In the genomic region with DNA sequence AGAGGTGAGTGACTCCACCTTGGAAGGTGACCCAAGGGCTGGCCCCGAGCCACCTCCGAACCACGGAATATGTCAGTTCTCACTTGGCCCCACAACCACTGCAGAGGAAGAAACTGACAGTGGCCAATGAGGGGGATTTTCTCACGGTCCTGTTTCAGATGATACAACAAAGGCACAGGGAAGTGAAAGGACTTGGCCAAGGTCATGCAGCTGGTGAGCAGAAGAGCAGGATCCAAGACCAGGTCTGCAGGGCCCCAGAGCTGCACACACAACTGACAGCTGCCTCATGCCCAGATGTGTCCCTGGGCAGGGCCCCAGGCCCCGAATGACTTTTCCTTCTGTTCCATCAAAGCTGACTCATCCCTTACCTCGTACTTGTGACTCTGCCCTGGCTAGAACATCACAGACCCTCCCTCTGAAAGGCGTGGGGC, we compare ENCODE assay signal across 8 cellular contexts. TPM values are rescaled to one million over a fixed set of nuclear protein-coding genes. Genes with fewer than 3 reads are reported as not detected.
DNase-seq lines count a peak whose midpoint lies in the region; ATAC-seq and TF ChIP-seq lines count a peak whose summit lies in the region.

No MANE protein-coding gene starts in this region.

- H3K36me3 ChIP-seq in OCI-LY1 (ENCODE audit: insufficient read depth, low read length), result peaks cover 68% of the 10 kb centered on the region; the same call in 1 of the 2 replicates

- no peaks in the 10 kb centered on the region for H3K79me2 ChIP-seq in OCI-LY1 (ENCODE audit: insufficient read depth, low read length)

- CTCF ChIA-PET in CD4-positive, alpha-beta T cell (lab: Charles Lee), result no interaction called here

- H3K4me1 Mint-ChIP-seq in memory B cell, result peaks cover 8% of the 10 kb centered on the region
- H3K4me1 Mint-ChIP-seq in CD4-positive, alpha-beta T cell (ENCODE audit: low read depth), result peaks cover 26% of the 10 kb centered on the region

- no peak for DNase-seq in memory B cell (ENCODE audit: low spot score in 2 of 2)
- no peak for DNase-seq in CD4-positive, alpha-beta T cell
- DNase-seq in DMS 273 (lab: John Stamatoyannopoulos, UW; ENCODE audit: unreplicated experiment), result no peak
- no peak for DNase-seq in NCI-H748 treated with DMSO at 0.1 percent for 48 hours (lab: John Stamatoyannopoulos, UW)
- no peak for DNase-seq in NCI-H2196 treated with DMSO at 0.1 percent for 48 hours (lab: John Stamatoyannopoulos, UW; ENCODE audit: unreplicated experiment)

- TF ChIP-seq CTCF in OCI-LY1 (IDR thresholded peaks at IDR 0.05; ENCODE audit: low read length), result no peak
- TF ChIP-seq CTCF in CD4-positive, alpha-beta T cell (IDR thresholded peaks at IDR 0.05), result no peak

- no peak overlapping the region for H3K4me3 Mint-ChIP-seq in memory B cell
- H3K4me3 Mint-ChIP-seq in CD4-positive, alpha-beta T cell, result no peak overlapping the region

- peaks cover 30% of the 10 kb centered on the region for H3K36me3 Mint-ChIP-seq in memory B cell
- peaks cover 71% of the 10 kb centered on the region for H3K36me3 Mint-ChIP-seq in CD4-positive, alpha-beta T cell (ENCODE audit: low read depth)

- no peaks in the 10 kb centered on the region for H3K27me3 ChIP-seq in OCI-LY1 (ENCODE audit: insufficient read depth, low read length)
- no peaks in the 10 kb centered on the region for H3K27me3 ChIP-seq in CD4-positive, alpha-beta T cell (ENCODE audit: control insufficient read depth, insufficient read depth, low read length)

- no peaks in the 10 kb centered on the region for H3K9me3 ChIP-seq in OCI-LY1 (ENCODE audit: low read length)
- no peaks in the 10 kb centered on the region for H3K9me3 ChIP-seq in CD4-positive, alpha-beta T cell (ENCODE audit: control insufficient read depth, low read length)

- no peaks in the 10 kb centered on the region for H3K9me2 ChIP-seq in OCI-LY1 (ENCODE audit: low read depth, low read length)

- H4K20me1 ChIP-seq in OCI-LY1 (ENCODE audit: insufficient read depth, low read length), result no peaks in the 10 kb centered on the region

- H3K27me3 Mint-ChIP-seq in memory B cell, result no peaks in the 10 kb centered on the region
- H3K27me3 Mint-ChIP-seq in CD4-positive, alpha-beta T cell, result no peaks in the 10 kb centered on the region

- H3F3A ChIP-seq in OCI-LY1 (ENCODE audit: insufficient read depth, low read length), result no peaks in the 10 kb centered on the region

- POLR2A ChIA-PET in CD4-positive, alpha-beta T cell (lab: Charles Lee), result interaction anchor here (0.6 to 7.0 kb wide), 4 partner anchors 11 to 379 kb away, joined by 3 to 73 read pairs (median 12); partner anchors contain the start of gene STK40

- peaks cover 24% of the 10 kb centered on the region for H3K4me1 ChIP-seq in OCI-LY1 (ENCODE audit: insufficient read depth, low read length, severe bottlenecking)

- no peak overlapping the region for H3K4me2 ChIP-seq in OCI-LY1 (ENCODE audit: low read length)

- ATAC-seq in GM18502 (IDR thresholded peaks at IDR 0.05; ENCODE audit: poor library complexity, unreplicated experiment) (peak; percentile 79), GM21825 (IDR thresholded peaks at IDR 0.05; ENCODE audit: unreplicated experiment) (peak; percentile 80), memory B cell (ENCODE audit: low read depth) (peak; percentile 55)
- no peak for ATAC-seq in CD4-positive, alpha-beta T cell (ENCODE audit: poor library complexity)

- intact Hi-C loops in CD4-positive, alpha-beta T cell (cut with DNase I, micrococcal nuclease), result no loop called here

- no peak overlapping the region for H3K9ac ChIP-seq in OCI-LY1 (ENCODE audit: low read length)

- no peak overlapping the region for H2AFZ ChIP-seq in OCI-LY1 (ENCODE audit: low read length)

- H3K27ac Mint-ChIP-seq in memory B cell, result no peak overlapping the region
- no peak overlapping the region for H3K27ac Mint-ChIP-seq in CD4-positive, alpha-beta T cell

- H3K27ac ChIP-seq in OCI-LY1 (ENCODE audit: low read depth, low read length, poor library complexity, severe bottlenecking), result peak overlapping the region; percentile 61
- H3K27ac ChIP-seq in CD4-positive, alpha-beta T cell (ENCODE audit: low read depth, low read length), result no peak overlapping the region

- H3K9me3 Mint-ChIP-seq in memory B cell, result no peaks in the 10 kb centered on the region
- H3K9me3 Mint-ChIP-seq in CD4-positive, alpha-beta T cell, result no peaks in the 10 kb centered on the region

- H3K4me3 ChIP-seq in OCI-LY1 (ENCODE audit: low read depth, low read length, poor library complexity, severe bottlenecking), result no peak overlapping the region

RNA-seq across cellular contexts. Expression of gene EVA1B, which starts 25.8 kb away (rescaled TPM):
- 1 to 10 TPM; 1.5 to 1.8 TPM for total RNA-seq in CD4-positive, alpha-beta T cell

RNA-seq across cellular contexts. Expression of gene STK40, which starts 36.5 kb away (rescaled TPM):
- total RNA-seq in CD4-positive, alpha-beta T cell, result 10 to 100 TPM; 17.8 to 20.7 TPM

RNA-seq across cellular contexts. Expression of gene SH3D21, which starts 43.1 kb away (rescaled TPM):
- total RNA-seq in CD4-positive, alpha-beta T cell, result 1 to 10 TPM; 1.9 to 2.6 TPM

RNA-seq across cellular contexts. Expression of gene LSM10, which starts 48.5 kb away (rescaled TPM):
- total RNA-seq in CD4-positive, alpha-beta T cell, result 10 to 100 TPM; 25.6 to 26.0 TPM
